In genomic region chr3:10198761-10199688, GRCh38 we compare ENCODE assay signal across 8 cellular contexts. TPM values are rescaled to one million over a fixed set of nuclear protein-coding genes. Genes with fewer than 3 reads are reported as not detected.
DNase-seq lines count a peak whose midpoint lies in the region; ATAC-seq, FAIRE-seq and TF ChIP-seq lines count a peak whose summit lies in the region.

No MANE protein-coding gene starts in this region.

- no peak overlapping the region for H2AFZ ChIP-seq in HepG2 (ENCODE audit: low read length)

- DNase-seq in RPMI7951 (ENCODE audit: low read depth) = peak; percentile 78
- peak; percentile 52 for DNase-seq in activated gamma-delta T cell treated with anti-CD3 and anti-CD28 coated beads, Interleukin-2, amount 50 U/mL, for 16 hours (ENCODE audit: low read depth)
- peak; percentile 12 for DNase-seq in HepG2 (ENCODE audit: low spot score)
- peak; percentile 30 to 36 for DNase-seq in stimulated activated CD8-positive, alpha-beta memory T cell treated with anti-CD3 and anti-CD28 coated beads, Interleukin-7, amount 100 ng/mL, for 1 hour (ENCODE audit: low read depth in 2 of 2)
- no peak for DNase-seq in HuH-7.5 (ENCODE audit: low spot score)
- no peak for DNase-seq in COR-L47 (lab: John Stamatoyannopoulos, UW)

- CTCF ChIA-PET in HepG2 (lab: Yijun Ruan, JAX; ENCODE audit: low intra/inter-chr PET ratio, low total read pairs) = no interaction called here

- peaks cover 7 to 32% of the 10 kb centered on the region in 2 experiments; a peak in 4 of 5 replicates for H3K36me3 ChIP-seq in HepG2 (replicated peaks in 1 of 2; ENCODE audit: control insufficient read depth in 1 of 2, insufficient read depth in 2 of 2, low read length in 2 of 2)

- FAIRE-seq in HepG2 (lab: Jason Lieb, UNC) = no peak

- intact Hi-C loops in HepG2 (cut with micrococcal nuclease; ENCODE audit: unreplicated experiment) = no loop called here

- no peaks in the 10 kb centered on the region for H4K20me1 ChIP-seq in HepG2 (ENCODE audit: insufficient read depth, low read length)

- TF ChIP-seq POLR2A in HepG2 (IDR thresholded peaks at IDR 0.05; ENCODE audit: insufficient read depth in 1 of 2, low read depth in 2 of 2, low read length in 2 of 2) = no peak

- ATAC-seq in GM18519 (IDR thresholded peaks at IDR 0.05; ENCODE audit: low FRiP score, unreplicated experiment) (peak; percentile 65), HG02798 (IDR thresholded peaks at IDR 0.05; ENCODE audit: poor library complexity, unreplicated experiment) (peak; percentile 76), HepG2 (no peak)

- no peak for TF ChIP-seq RAD21 in HepG2 (CRISPR knock-in tag; IDR thresholded peaks at IDR 0.05)

- H3K9ac ChIP-seq in HepG2 (ENCODE audit: insufficient read depth, low read depth, low read length) = 0 out of 2 replicates have a peak overlapping the region, but pooled peaks have one; percentile 10

- H3K4me2 ChIP-seq in HepG2 (ENCODE audit: low read depth, low read length) = no peak overlapping the region

- H3K4me3 ChIP-seq in HepG2 (replicated peaks in 1 of 3; ENCODE audit: insufficient read depth in 1 of 3, low read depth in 2 of 3, low read length in 3 of 3) = no peak overlapping the region

- no peak overlapping the region for H3K27ac ChIP-seq in HepG2 (ENCODE audit: extremely low read length, insufficient read depth, low read length)

- BruUV-seq in HepG2 (replicated peaks; lab: Mats Ljungman, UMichigan) = no TSS peak

- WGBS in HepG2 (ENCODE audit: low lambda C conversion rate) = 94% methylated on average over 13 of the region's 13 CpGs

- H3K4me1 ChIP-seq in HepG2 (ENCODE audit: insufficient read depth, low read length) = peaks cover 63% of the 10 kb centered on the region

- POLR2A ChIA-PET in HepG2 (lab: Yijun Ruan, JAX) = no interaction called here

- in situ Hi-C loops in HepG2 (cut with HindIII; ENCODE audit: extremely low pct_ligation_motif_present, low pct_unique_long_range_greater_than_20kb) = no loop called here

- no peak for TF ChIP-seq CTCF in HepG2 (CRISPR knock-in tag; IDR thresholded peaks at IDR 0.05)

- no peaks in the 10 kb centered on the region for H3K9me3 ChIP-seq in HepG2 (ENCODE audit: low read length)

- H3K27me3 ChIP-seq in HepG2 (ENCODE audit: control insufficient read depth in 1 of 2, insufficient read depth in 2 of 2, low read length in 2 of 2) = no peaks in the 10 kb centered on the region

- H3K79me2 ChIP-seq in HepG2 (ENCODE audit: insufficient read depth, low read length) = peaks cover 11% of the 10 kb centered on the region

- TF ChIP-seq EP300 in HepG2 (IDR thresholded peaks at IDR 0.05; ENCODE audit: low read depth in 2 of 2, low read length in 2 of 2) = no peak
- no peak for TF ChIP-seq EP300 in HepG2 (CRISPR knock-in tag; IDR thresholded peaks at IDR 0.05; ENCODE audit: borderline replicate concordance)

TF ChIP-seq in HepG2, 621 proteins besides CTCF, POLR2A, EP300 and RAD21 (continues in another document):
- no peak for TF ChIP-seq TFDP2 (CRISPR knock-in tag; IDR thresholded peaks at IDR 0.05)

RNA-seq across cellular contexts. Expression of gene IRAK2, which starts 34.3 kb away (rescaled TPM):
- total RNA-seq in RPMI7951 (2014; rRNA removed; shearing (Covaris generic)) = 10.7 and 11.2 TPM in 2 replicates
- 13.1 and 15.3 TPM in 2 replicates for total RNA-seq in HepG2 (2016; rRNA removed; fragmentation: Illumina TruSeq; extraction: Trizol)
- 1.5 and 1.7 TPM in 2 replicates for total RNA-seq in HepG2 (2016; cell fraction: cytosol; rRNA removed; fragmentation: Illumina TruSeq; extraction: Trizol; ENCODE audit: low read depth)
- 12.7 and 14.4 TPM in 2 replicates for total RNA-seq in HepG2 (2016; cell fraction: insoluble cytoplasmic fraction; rRNA removed; fragmentation: Illumina TruSeq; extraction: Trizol)
- total RNA-seq in HepG2 (2016; cell fraction: membrane; rRNA removed; fragmentation: Illumina TruSeq; extraction: Trizol) = 5.2 TPM in 2 replicates
- total RNA-seq in HepG2 (2016; cell fraction: nucleus; rRNA removed; fragmentation: Illumina TruSeq; extraction: Trizol) = 8.0 and 8.2 TPM in 2 replicates
- 23.3 and 27.9 TPM in 2 replicates for polyA plus RNA-seq in HepG2 (2011; rRNA removed)
- 20.5 and 24.9 TPM in 2 replicates for polyA plus RNA-seq in HepG2 (2011; cell fraction: cytosol; rRNA removed)
- polyA plus RNA-seq in HepG2 (2011; cell fraction: nucleus; rRNA removed) = 10.1 and 12.7 TPM in 2 replicates
- 12.4 and 13.3 TPM in 2 replicates for polyA plus RNA-seq in HepG2 (2012)
- polyA plus RNA-seq in HepG2 (2016; cell fraction: cytosol; fragmentation: Illumina TruSeq; extraction: Trizol; ENCODE audit: low read depth) = 0.59 and 0.79 TPM in 2 replicates
- polyA plus RNA-seq in HepG2 (2016; cell fraction: insoluble cytoplasmic fraction; fragmentation: Illumina TruSeq; extraction: Trizol; ENCODE audit: low read depth) = 11.6 and 13.6 TPM in 2 replicates
- polyA plus RNA-seq in HepG2 (2016; cell fraction: membrane; fragmentation: Illumina TruSeq; extraction: Trizol; ENCODE audit: low read depth) = 1.8 and 2.2 TPM in 2 replicates
- 9.0 and 10.2 TPM in 2 replicates for polyA plus RNA-seq in HepG2 (2016; cell fraction: nucleus; fragmentation: Illumina TruSeq; extraction: Trizol; ENCODE audit: insufficient read depth, low read depth)
- polyA minus RNA-seq in HepG2 (2011; rRNA and poly(A)+ RNA removed; ENCODE audit: low replicate concordance) = 11.7 and 37.7 TPM in 2 replicates
- polyA minus RNA-seq in HepG2 (2011; cell fraction: cytosol; rRNA and poly(A)+ RNA removed) = 15.0 and 20.4 TPM in 2 replicates
- polyA minus RNA-seq in HepG2 (2011; cell fraction: nucleus; rRNA and poly(A)+ RNA removed) = 9.5 and 12.4 TPM in 2 replicates

RNA-seq across cellular contexts. Expression of gene TATDN2, which starts 49.2 kb away (rescaled TPM):
- total RNA-seq in RPMI7951 (2014; rRNA removed; shearing (Covaris generic)) = 11.2 and 13.7 TPM in 2 replicates
- 21.9 and 23.9 TPM in 2 replicates for total RNA-seq in HepG2 (2016; rRNA removed; fragmentation: Illumina TruSeq; extraction: Trizol)
- total RNA-seq in HepG2 (2016; cell fraction: cytosol; rRNA removed; fragmentation: Illumina TruSeq; extraction: Trizol; ENCODE audit: low read depth) = 6.6 and 7.4 TPM in 2 replicates
- total RNA-seq in HepG2 (2016; cell fraction: insoluble cytoplasmic fraction; rRNA removed; fragmentation: Illumina TruSeq; extraction: Trizol) = 20.1 and 20.5 TPM in 2 replicates
- total RNA-seq in HepG2 (2016; cell fraction: membrane; rRNA removed; fragmentation: Illumina TruSeq; extraction: Trizol) = 26.1 and 26.9 TPM in 2 replicates
- total RNA-seq in HepG2 (2016; cell fraction: nucleus; rRNA removed; fragmentation: Illumina TruSeq; extraction: Trizol) = 23.9 and 28.8 TPM in 2 replicates
- 12.1 and 17.1 TPM in 2 replicates for polyA plus RNA-seq in HepG2 (2011; rRNA removed)
- 12.0 and 14.6 TPM in 2 replicates for polyA plus RNA-seq in HepG2 (2011; cell fraction: cytosol; rRNA removed)
- 28.5 and 29.0 TPM in 2 replicates for polyA plus RNA-seq in HepG2 (2011; cell fraction: nucleus; rRNA removed)
- polyA plus RNA-seq in HepG2 (2012) = 21.4 and 21.6 TPM in 2 replicates
- polyA plus RNA-seq in HepG2 (2016; cell fraction: cytosol; fragmentation: Illumina TruSeq; extraction: Trizol; ENCODE audit: low read depth) = 7.7 and 8.7 TPM in 2 replicates
- polyA plus RNA-seq in HepG2 (2016; cell fraction: insoluble cytoplasmic fraction; fragmentation: Illumina TruSeq; extraction: Trizol; ENCODE audit: low read depth) = 25.2 and 26.4 TPM in 2 replicates
- polyA plus RNA-seq in HepG2 (2016; cell fraction: membrane; fragmentation: Illumina TruSeq; extraction: Trizol; ENCODE audit: low read depth) = 25.5 and 26.0 TPM in 2 replicates
- 29.9 and 30.2 TPM in 2 replicates for polyA plus RNA-seq in HepG2 (2016; cell fraction: nucleus; fragmentation: Illumina TruSeq; extraction: Trizol; ENCODE audit: insufficient read depth, low read depth)
- polyA minus RNA-seq in HepG2 (2011; rRNA and poly(A)+ RNA removed; ENCODE audit: low replicate concordance) = 33.5 and 56.4 TPM in 2 replicates
- 8.4 and 9.5 TPM in 2 replicates for polyA minus RNA-seq in HepG2 (2011; cell fraction: cytosol; rRNA and poly(A)+ RNA removed)
- 60.3 and 66.9 TPM in 2 replicates for polyA minus RNA-seq in HepG2 (2011; cell fraction: nucleus; rRNA and poly(A)+ RNA removed)

RNA-seq across cellular contexts. Expression of gene VHL, which starts 57.4 kb away (rescaled TPM):
- total RNA-seq in RPMI7951 (2014; rRNA removed; shearing (Covaris generic)) = 26.9 and 33.6 TPM in 2 replicates
- 51.7 and 64.4 TPM in 2 replicates for total RNA-seq in HepG2 (2016; rRNA removed; fragmentation: Illumina TruSeq; extraction: Trizol)
- 9.3 and 10.4 TPM in 2 replicates for total RNA-seq in HepG2 (2016; cell fraction: cytosol; rRNA removed; fragmentation: Illumina TruSeq; extraction: Trizol; ENCODE audit: low read depth)
- total RNA-seq in HepG2 (2016; cell fraction: insoluble cytoplasmic fraction; rRNA removed; fragmentation: Illumina TruSeq; extraction: Trizol) = 51.6 and 58.3 TPM in 2 replicates
- total RNA-seq in HepG2 (2016; cell fraction: membrane; rRNA removed; fragmentation: Illumina TruSeq; extraction: Trizol) = 50.5 and 52.2 TPM in 2 replicates
- total RNA-seq in HepG2 (2016; cell fraction: nucleus; rRNA removed; fragmentation: Illumina TruSeq; extraction: Trizol) = 34.3 and 34.9 TPM in 2 replicates
- 23.5 and 24.2 TPM in 2 replicates for polyA plus RNA-seq in HepG2 (2011; rRNA removed)
- polyA plus RNA-seq in HepG2 (2011; cell fraction: cytosol; rRNA removed) = 11.8 and 18.6 TPM in 2 replicates
- polyA plus RNA-seq in HepG2 (2011; cell fraction: nucleus; rRNA removed) = 10.9 and 13.2 TPM in 2 replicates
- 40.2 and 41.2 TPM in 2 replicates for polyA plus RNA-seq in HepG2 (2012)
- 6.7 and 9.7 TPM in 2 replicates for polyA plus RNA-seq in HepG2 (2016; cell fraction: cytosol; fragmentation: Illumina TruSeq; extraction: Trizol; ENCODE audit: low read depth)
- polyA plus RNA-seq in HepG2 (2016; cell fraction: insoluble cytoplasmic fraction; fragmentation: Illumina TruSeq; extraction: Trizol; ENCODE audit: low read depth) = 60.6 and 64.6 TPM in 2 replicates
- 33.5 and 35.8 TPM in 2 replicates for polyA plus RNA-seq in HepG2 (2016; cell fraction: membrane; fragmentation: Illumina TruSeq; extraction: Trizol; ENCODE audit: low read depth)
- polyA plus RNA-seq in HepG2 (2016; cell fraction: nucleus; fragmentation: Illumina TruSeq; extraction: Trizol; ENCODE audit: insufficient read depth, low read depth) = 53.4 and 54.4 TPM in 2 replicates
- polyA minus RNA-seq in HepG2 (2011; rRNA and poly(A)+ RNA removed; ENCODE audit: low replicate concordance) = 22.0 and 26.6 TPM in 2 replicates
- 15.5 and 17.2 TPM in 2 replicates for polyA minus RNA-seq in HepG2 (2011; cell fraction: cytosol; rRNA and poly(A)+ RNA removed)
- 13.1 and 13.4 TPM in 2 replicates for polyA minus RNA-seq in HepG2 (2011; cell fraction: nucleus; rRNA and poly(A)+ RNA removed)

Comparison
In these comparisons a context has a peak if more than half of its experiments do, and no peak if none do; other contexts are left out.
1. DNase-seq: peak in RPMI7951 (single experiment), activated gamma-delta T cell treated with anti-CD3 and anti-CD28 coated beads, Interleukin-2, amount 50 U/mL, for 16 hours (single experiment), HepG2 (single experiment) and stimulated activated CD8-positive, alpha-beta memory T cell treated with anti-CD3 and anti-CD28 coated beads, Interleukin-7, amount 100 ng/mL, for 1 hour (2 of 2); none in HuH-7.5 (single experiment) and COR-L47 (single experiment).